ENCODE assay signal across 8 cellular contexts in genomic region chr17:30719131-30719973, GRCh38.
DNase-seq lines count a peak whose midpoint lies in the region; ATAC-seq and TF ChIP-seq lines count a peak whose summit lies in the region.
"Not testable (repeated sequence)": the region's sequence is repeated elsewhere in the genome, so short reads cannot be mapped to it uniquely, and the experiment has no call there.

No MANE protein-coding gene starts in this region.

- not testable (repeated sequence) for H3K27me3 ChIP-seq in breast epithelium; parathyroid adenoma (ENCODE audit: control insufficient read depth, insufficient read depth, low read length)

- H3K79me2 ChIP-seq in parathyroid adenoma, result peaks cover 65% of the 10 kb centered on the region

- DNase-seq in DMS114 treated with DMSO at 0.1 percent for 48 hours (lab: John Stamatoyannopoulos, UW; ENCODE audit: unreplicated experiment) (peak; percentile 40), RPMI8226 (peak; percentile 74), breast epithelium (ENCODE audit: low spot score in 2 of 2) (peak; percentile 17 to 57), left ventricle myocardium superior (peak; percentile 77)
- DNase-seq in activated CD4-positive, alpha-beta memory T cell treated with anti-CD3 and anti-CD28 coated beads, Interleukin-2, amount 10 ng/mL, durations not matched to agents 7 days and 5 days, result peak; percentile 84

- intact Hi-C loops in breast epithelium (cut with DNase I; ENCODE audit: low total_unique reads); left ventricle myocardium superior (cut with micrococcal nuclease): not testable (repeated sequence)

- not testable (repeated sequence) for H3K27me3 Mint-ChIP-seq in activated CD4-positive, alpha-beta memory T cell treated with anti-CD3 and anti-CD28 coated beads, Interleukin-2, amount 10 ng/mL, durations not matched to agents 7 days and 5 days; stimulated activated memory B cell treated with anti-CD40 and anti-IgM and Interleukin-4, amounts not matched to agents 10 μg/mL and 1 μg/mL and 100 μg/mL, for 72 hours

- H3K36me3 Mint-ChIP-seq in activated CD4-positive, alpha-beta memory T cell treated with anti-CD3 and anti-CD28 coated beads, Interleukin-2, amount 10 ng/mL, durations not matched to agents 7 days and 5 days (ENCODE audit: low read depth); stimulated activated memory B cell treated with anti-CD40 and anti-IgM and Interleukin-4, amounts not matched to agents 10 μg/mL and 1 μg/mL and 100 μg/mL, for 72 hours: not testable (repeated sequence)

- TF ChIP-seq CTCF in LNCAP (IDR thresholded peaks at IDR 0.05), result peak; percentile 72
- TF ChIP-seq CTCF in breast epithelium (IDR thresholded peaks at IDR 0.05), result peak in 2 of 3 donors; percentile 48 to 59
- peak; percentile 53 for TF ChIP-seq CTCF in parathyroid adenoma (IDR thresholded peaks at IDR 0.05)

- TF ChIP-seq POLR2A in breast epithelium (IDR thresholded peaks at IDR 0.05), result not testable (repeated sequence)

- peak; percentile 61 for ATAC-seq in left ventricle myocardium superior
- ATAC-seq in stimulated activated memory B cell treated with anti-CD40 and anti-IgM and Interleukin-4, amounts not matched to agents 10 μg/mL and 1 μg/mL and 100 μg/mL, for 72 hours, result peak; percentile 34

- peak overlapping the region; percentile 44 for H3K4me3 Mint-ChIP-seq in activated CD4-positive, alpha-beta memory T cell treated with anti-CD3 and anti-CD28 coated beads, Interleukin-2, amount 10 ng/mL, durations not matched to agents 7 days and 5 days
- H3K4me3 Mint-ChIP-seq in stimulated activated memory B cell treated with anti-CD40 and anti-IgM and Interleukin-4, amounts not matched to agents 10 μg/mL and 1 μg/mL and 100 μg/mL, for 72 hours, result peak overlapping the region; percentile 7

- not testable (repeated sequence) for H3K4me1 ChIP-seq in breast epithelium, parathyroid adenoma

- not testable (repeated sequence) for H3K27ac ChIP-seq in breast epithelium, parathyroid adenoma

- CTCF ChIA-PET in activated CD4-positive, alpha-beta memory T cell treated with anti-CD3 and anti-CD28 coated beads, Interleukin-2, amount 10 ng/mL, durations not matched to agents 7 days and 5 days (lab: Charles Lee), result interaction anchor here (0.9 to 1.3 kb wide), 3 partner anchors 11 to 385 kb away, joined by 3 to 4 read pairs (median 3); partner anchors contain the start of gene TMIGD1

- not testable (repeated sequence) for H3K27ac Mint-ChIP-seq in activated CD4-positive, alpha-beta memory T cell treated with anti-CD3 and anti-CD28 coated beads, Interleukin-2, amount 10 ng/mL, durations not matched to agents 7 days and 5 days; stimulated activated memory B cell treated with anti-CD40 and anti-IgM and Interleukin-4, amounts not matched to agents 10 μg/mL and 1 μg/mL and 100 μg/mL, for 72 hours

- H2AFZ ChIP-seq in parathyroid adenoma, result not testable (repeated sequence)

- H3K9ac ChIP-seq in parathyroid adenoma, result not testable (repeated sequence)

- H3K4me1 Mint-ChIP-seq in activated CD4-positive, alpha-beta memory T cell treated with anti-CD3 and anti-CD28 coated beads, Interleukin-2, amount 10 ng/mL, durations not matched to agents 7 days and 5 days, result peaks cover 12% of the 10 kb centered on the region
- peaks cover 19% of the 10 kb centered on the region for H3K4me1 Mint-ChIP-seq in stimulated activated memory B cell treated with anti-CD40 and anti-IgM and Interleukin-4, amounts not matched to agents 10 μg/mL and 1 μg/mL and 100 μg/mL, for 72 hours

- not testable (repeated sequence) for H3K9me3 ChIP-seq in breast epithelium; parathyroid adenoma (ENCODE audit: control insufficient read depth, low read length)

- H3K4me2 ChIP-seq in parathyroid adenoma (ENCODE audit: low read length), result not testable (repeated sequence)

- H3K36me3 ChIP-seq in breast epithelium; parathyroid adenoma (ENCODE audit: control insufficient read depth, insufficient read depth, low read length): not testable (repeated sequence)

- not testable (repeated sequence) for H3K9me3 Mint-ChIP-seq in activated CD4-positive, alpha-beta memory T cell treated with anti-CD3 and anti-CD28 coated beads, Interleukin-2, amount 10 ng/mL, durations not matched to agents 7 days and 5 days; stimulated activated memory B cell treated with anti-CD40 and anti-IgM and Interleukin-4, amounts not matched to agents 10 μg/mL and 1 μg/mL and 100 μg/mL, for 72 hours

- H3K4me3 ChIP-seq in breast epithelium; parathyroid adenoma (ENCODE audit: low read depth, low read length): not testable (repeated sequence)

- POLR2A ChIA-PET in activated CD4-positive, alpha-beta memory T cell treated with anti-CD3 and anti-CD28 coated beads, Interleukin-2, amount 10 ng/mL, durations not matched to agents 7 days and 5 days (lab: Charles Lee), result interaction anchor here (1.0 kb wide), 1 partner anchor 104 kb away, joined by 3 read pairs; no protein-coding TSS in a partner anchor
